ENCODE assay signal across 9 cellular contexts in the genomic region with DNA sequence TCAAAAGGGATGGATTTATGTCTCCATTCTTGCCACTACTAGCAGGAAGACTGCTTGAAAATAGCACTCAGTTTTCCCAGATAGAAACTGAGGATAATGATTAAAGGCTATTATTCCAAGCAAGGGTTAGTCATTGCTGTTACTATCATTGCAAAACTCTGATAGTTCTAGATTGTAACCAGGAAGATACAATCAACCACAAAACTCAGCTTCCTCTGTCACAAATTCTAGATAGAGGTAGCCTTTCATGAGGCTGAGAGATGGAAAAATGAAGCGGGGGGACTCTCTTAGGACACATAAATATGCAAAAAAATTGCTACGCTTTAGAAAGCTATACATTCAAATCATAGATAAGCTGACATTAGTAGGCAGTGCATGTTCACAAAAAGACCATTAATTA. TPM values are rescaled to one million over a fixed set of nuclear protein-coding genes. Genes with fewer than 3 reads are reported as not detected.
DNase-seq lines count a peak whose midpoint lies in the region; ATAC-seq and TF ChIP-seq lines count a peak whose summit lies in the region.
"Had no signal": no experiment of that assay in that cellular context is flagged by ENCODE, and none has a peak within 500 bp of the region (broad histone marks: within the 10 kb centered on the region; RNA-seq: fewer than 3 reads in every experiment).

No MANE protein-coding gene starts in this region.

- H3K27ac ChIP-seq in esophagus muscularis mucosa (replicated peaks in 1 of 4) (peak overlapping the region; percentile 65 to 76 (median 70)), spleen (peak overlapping the region in 7 of 8 donors; percentile 70 to 84 (median 75)), WERI-Rb-1 (no peak overlapping the region)

- no peak for ATAC-seq in HG02885 (IDR thresholded peaks at IDR 0.05; ENCODE audit: poor library complexity, unreplicated experiment)

- H3K4me1 ChIP-seq in esophagus muscularis mucosa, result peaks cover 6 to 71% (median 55%) of the 10 kb centered on the region in 4 donors
- H3K4me1 ChIP-seq in spleen, result peaks cover 3 to 90% (median 41%) of the 10 kb centered on the region in 6 donors

- peaks cover 0 to 16% (median 12%) of the 10 kb centered on the region in 4 donors for H3K36me3 ChIP-seq in esophagus muscularis mucosa
- peaks cover 0 to 16% (median 0%) of the 10 kb centered on the region in 6 donors for H3K36me3 ChIP-seq in spleen
- no peaks in the 10 kb centered on the region for H3K36me3 ChIP-seq in WERI-Rb-1

- H3K4me3 ChIP-seq in esophagus muscularis mucosa (peak overlapping the region; percentile 46 to 64 (median 56)), spleen (peak overlapping the region in 7 of 8 donors; percentile 4 to 64 (median 31)), WERI-Rb-1 (ENCODE audit: low read depth, low read length) (no peak overlapping the region)

- H3K9me3 ChIP-seq in esophagus muscularis mucosa, result no peaks in the 10 kb centered on the region
- H3K9me3 ChIP-seq in spleen, result no peaks in the 10 kb centered on the region
- no peaks in the 10 kb centered on the region for H3K9me3 ChIP-seq in WERI-Rb-1 (ENCODE audit: severe bottlenecking)

- no peak for TF ChIP-seq EP300 in esophagus muscularis mucosa (IDR thresholded peaks at IDR 0.05)

- H3K27me3 ChIP-seq in esophagus muscularis mucosa, result no peaks in the 10 kb centered on the region
- no peaks in the 10 kb centered on the region for H3K27me3 ChIP-seq in spleen (replicated peaks in 1 of 7)
- H3K27me3 ChIP-seq in WERI-Rb-1 (ENCODE audit: insufficient read depth, low read depth, severe bottlenecking), result no peaks in the 10 kb centered on the region

- 76% methylated on average over 2 of the region's 2 CpGs for WGBS in esophagus muscularis mucosa
- WGBS in spleen, 5 donors, result 10 to 58% (median 43%) methylated on average over 2 of the region's 2 CpGs

- TF ChIP-seq CTCF in esophagus muscularis mucosa (IDR thresholded peaks at IDR 0.05), result no peak
- TF ChIP-seq CTCF in spleen (IDR thresholded peaks at IDR 0.05 in 8 of 11, conservative IDR thresholded peaks at IDR 0.05 in 3 of 11), result no peak
- TF ChIP-seq CTCF in WERI-Rb-1 (IDR thresholded peaks at IDR 0.05; ENCODE audit: low read depth, low read length), result no peak

- TF ChIP-seq POLR2A in esophagus muscularis mucosa (IDR thresholded peaks at IDR 0.05; ENCODE audit: low read depth) (no peak), spleen (IDR thresholded peaks at IDR 0.05) (no peak)

- DNase-seq in SIG-M5 treated with dmso at 0.1 percent for 504 hours (lab: John Stamatoyannopoulos, UW; ENCODE audit: unreplicated experiment) (peak; percentile 61), SIG-M5 (lab: John Stamatoyannopoulos, UW) (no peak), SKM-1 treated with dmso at 0.1 percent for 144 hours (lab: John Stamatoyannopoulos, UW; ENCODE audit: unreplicated experiment) (peak; percentile 34), esophagus muscularis mucosa (ENCODE audit: extremely low spot score) (no peak), spleen (no peak), SHP77 (lab: John Stamatoyannopoulos, UW) (no peak), WERI-Rb-1 (no peak)
- DNase-seq: 8988T had no signal

- intact Hi-C loops in esophagus muscularis mucosa (cut with DNase I) (loop anchor here (10.0 kb wide), 1 partner anchor 120 kb away; no protein-coding TSS in a partner anchor), spleen (cut with DNase I; ENCODE audit: low total_unique reads) (no loop called here)

RNA-seq across cellular contexts. Expression of a gene that starts 3.1 kb away (rescaled TPM):
- total RNA-seq in esophagus muscularis mucosa (100 to 1,000 TPM; 226 to 262 (median 231) TPM), spleen (100 to 1,000 TPM in 3 of 7 donors, 10 to 100 TPM in 4; 68.9 to 123 (median 98.4) TPM)
- polyA plus RNA-seq in spleen, result 10 to 100 TPM; 45.5 to 70.5 (median 46.5) TPM

Comparison
In these comparisons a context has a peak if more than half of its experiments do, and no peak if none do; other contexts are left out.
1. DNase-seq: peak in SIG-M5 treated with dmso at 0.1 percent for 504 hours (single experiment) and SKM-1 treated with dmso at 0.1 percent for 144 hours (single experiment); none in SIG-M5 (single experiment), esophagus muscularis mucosa (single experiment), spleen (single experiment), SHP77 (0 of 2) and WERI-Rb-1 (single experiment).